ENCODE assay signal across 18 cellular contexts in the genomic region with DNA sequence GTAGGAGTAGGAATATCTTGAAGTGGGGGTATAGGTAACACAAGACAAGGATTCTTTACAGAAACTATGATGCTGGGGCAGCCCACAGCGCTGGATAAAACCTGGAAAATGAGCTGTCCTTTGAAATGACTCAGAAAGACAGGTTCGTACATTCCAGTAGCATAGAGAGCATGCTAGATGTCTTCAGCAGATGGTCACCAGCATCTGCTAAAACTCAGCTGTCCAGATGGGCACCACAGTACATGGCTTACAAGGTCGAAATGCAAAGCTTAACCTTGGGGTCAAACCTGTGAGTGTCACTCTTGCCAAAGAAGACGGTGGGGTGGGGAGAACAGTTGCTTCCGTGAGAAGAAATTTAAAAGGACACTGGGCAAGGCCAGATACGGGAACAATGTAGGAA. TPM values are rescaled to one million over a fixed set of nuclear protein-coding genes. Genes with fewer than 3 reads are reported as not detected.
"Had no signal": no experiment of that assay in that cellular context is flagged by ENCODE, and none has a peak within 500 bp of the region (broad histone marks: within the 10 kb centered on the region; RNA-seq: fewer than 3 reads in every experiment).

No MANE protein-coding gene starts in this region.

- DNase-seq: activated CD4-positive, alpha-beta T cell treated with anti-CD3 and anti-CD28 coated beads, Interleukin-2, amount 50 U/mL, for 48 hours; activated CD4-positive, CD25-positive, alpha-beta regulatory T cell treated with anti-CD3 and anti-CD28 coated beads, Interleukin-2, amount 50 U/mL, for 72 hours; activated naive CD8-positive, alpha-beta T cell treated with anti-CD3 and anti-CD28 coated beads, Interleukin-2, amount 10 ng/mL, durations not matched to agents 7 days and 5 days; activated T-cell treated with anti-CD3 and anti-CD28 coated beads, Interleukin-2, amount 50 U/mL, for 48 hours; anterior cingulate cortex; immature natural killer cell; mammary epithelial cell; sigmoid colon; stimulated activated CD4-positive, alpha-beta T cell treated with anti-CD3 and anti-CD28 coated beads, Interleukin-4, amount 100 ng/mL, for 24 hours; stimulated activated naive CD8-positive, alpha-beta T cell treated with anti-CD3 and anti-CD28 coated beads, Interleukin-15, amount 100 ng/mL, for 72 hours; T-helper 2 cell; testis had no signal

- H3K4me3 Mint-ChIP-seq: activated naive CD8-positive, alpha-beta T cell treated with anti-CD3 and anti-CD28 coated beads, Interleukin-2, amount 10 ng/mL, durations not matched to agents 7 days and 5 days; immature natural killer cell; nephron; stimulated activated naive CD8-positive, alpha-beta T cell treated with anti-CD3 and anti-CD28 coated beads, Interleukin-15, amount 100 ng/mL, for 72 hours had no signal

- H3K9me3 ChIP-seq: esophagus muscularis mucosa, sigmoid colon, testis had no signal

- ATAC-seq: left lobe of liver; stimulated activated naive CD8-positive, alpha-beta T cell treated with anti-CD3 and anti-CD28 coated beads, Interleukin-15, amount 100 ng/mL, for 72 hours had no signal

- H3K36me3 Mint-ChIP-seq: activated naive CD8-positive, alpha-beta T cell treated with anti-CD3 and anti-CD28 coated beads, Interleukin-2, amount 10 ng/mL, durations not matched to agents 7 days and 5 days; immature natural killer cell had no signal

- H3K4me1 ChIP-seq: esophagus muscularis mucosa, sigmoid colon, testis had no signal

- H3K27ac ChIP-seq: esophagus muscularis mucosa, sigmoid colon, testis had no signal

- H3K4me3 ChIP-seq: esophagus muscularis mucosa, sigmoid colon, testis had no signal

- H3K27ac Mint-ChIP-seq: activated naive CD8-positive, alpha-beta T cell treated with anti-CD3 and anti-CD28 coated beads, Interleukin-2, amount 10 ng/mL, durations not matched to agents 7 days and 5 days; immature natural killer cell; stimulated activated naive CD8-positive, alpha-beta T cell treated with anti-CD3 and anti-CD28 coated beads, Interleukin-15, amount 100 ng/mL, for 72 hours had no signal

- H3K27me3 ChIP-seq: esophagus muscularis mucosa, testis had no signal

- H3K9me3 Mint-ChIP-seq: activated naive CD8-positive, alpha-beta T cell treated with anti-CD3 and anti-CD28 coated beads, Interleukin-2, amount 10 ng/mL, durations not matched to agents 7 days and 5 days; immature natural killer cell had no signal

- H3K4me1 Mint-ChIP-seq: activated naive CD8-positive, alpha-beta T cell treated with anti-CD3 and anti-CD28 coated beads, Interleukin-2, amount 10 ng/mL, durations not matched to agents 7 days and 5 days; immature natural killer cell; stimulated activated naive CD8-positive, alpha-beta T cell treated with anti-CD3 and anti-CD28 coated beads, Interleukin-15, amount 100 ng/mL, for 72 hours had no signal

- H3K36me3 ChIP-seq: esophagus muscularis mucosa, sigmoid colon had no signal

RNA-seq across cellular contexts. Expression of a gene that starts 47.9 kb away (rescaled TPM):
- total RNA-seq: activated naive CD8-positive, alpha-beta T cell treated with anti-CD3 and anti-CD28 coated beads, Interleukin-2, amount 10 ng/mL, durations not matched to agents 7 days and 5 days; esophagus muscularis mucosa; fibroblast of villous mesenchyme; osteocyte; pulmonary artery endothelial cell; sigmoid colon had no signal
